ENCODE assay signal across 8 cellular contexts in genomic region chr10:21494221-21495001, GRCh38. TPM values are rescaled to one million over a fixed set of nuclear protein-coding genes. Genes with fewer than 3 reads are reported as not detected.
DNase-seq lines count a peak whose midpoint lies in the region; ATAC-seq and TF ChIP-seq lines count a peak whose summit lies in the region.

No MANE protein-coding gene starts in this region.

- peak; percentile 50 for DNase-seq in stimulated activated CD4-positive, alpha-beta T cell treated with anti-CD3 and anti-CD28 coated beads, Interleukin-15, amount 100 ng/mL, for 24 hours
- DNase-seq in stimulated activated CD4-positive, alpha-beta T cell treated with anti-CD3 and anti-CD28 coated beads, Interleukin-1b, Interleukin-23, amount 100 ng/mL, for 48 hours: no peak
- DNase-seq in activated CD4-positive, alpha-beta memory T cell treated with anti-CD3 and anti-CD28 coated beads for 36 hours: peak; percentile 25
- DNase-seq in fibroblast of villous mesenchyme (ENCODE audit: low read depth) (peak; percentile 33), RKO (ENCODE audit: low spot score) (no peak), NCI-H1417 (lab: John Stamatoyannopoulos, UW) (no peak)

- H3K4me1 Mint-ChIP-seq in activated CD4-positive, alpha-beta memory T cell treated with anti-CD3 and anti-CD28 coated beads for 36 hours (ENCODE audit: low read depth): peaks cover 12% of the 10 kb centered on the region

- H3K27me3 ChIP-seq in neutrophil: peaks cover 72% of the 10 kb centered on the region

- no peaks in the 10 kb centered on the region for H3K9me3 Mint-ChIP-seq in activated CD4-positive, alpha-beta memory T cell treated with anti-CD3 and anti-CD28 coated beads for 36 hours

- peak overlapping the region; percentile 71 for H3K4me3 Mint-ChIP-seq in activated CD4-positive, alpha-beta memory T cell treated with anti-CD3 and anti-CD28 coated beads for 36 hours

- peaks cover 38 to 41% of the 10 kb centered on the region in 2 experiments for H3K4me1 ChIP-seq in neutrophil (ENCODE audit: control insufficient read depth in 1 of 2, insufficient read depth in 1 of 2, low read depth in 1 of 2, low read length in 1 of 2)

- H3K36me3 ChIP-seq in neutrophil: no peaks in the 10 kb centered on the region

- H3K27me3 Mint-ChIP-seq in activated CD4-positive, alpha-beta memory T cell treated with anti-CD3 and anti-CD28 coated beads for 36 hours: peaks cover 46% of the 10 kb centered on the region

- no peaks in the 10 kb centered on the region for H3K36me3 Mint-ChIP-seq in activated CD4-positive, alpha-beta memory T cell treated with anti-CD3 and anti-CD28 coated beads for 36 hours

- TF ChIP-seq CTCF in fibroblast of villous mesenchyme (IDR thresholded peaks at IDR 0.05; ENCODE audit: insufficient read depth, low read depth, low read length) (no peak), neutrophil (IDR thresholded peaks at IDR 0.05) (no peak)

- H3K27ac Mint-ChIP-seq in activated CD4-positive, alpha-beta memory T cell treated with anti-CD3 and anti-CD28 coated beads for 36 hours: no peak overlapping the region

- intact Hi-C loops in activated CD4-positive, alpha-beta memory T cell treated with anti-CD3 and anti-CD28 coated beads for 36 hours (cut with micrococcal nuclease): loop anchor here (1.0 to 10.0 kb wide), 8 partner anchors 24 to 1570 kb away; partner anchors contain the start of gene MLLT10

- peak overlapping the region; percentile 76 for H3K4me3 ChIP-seq in fibroblast of villous mesenchyme (ENCODE audit: low read depth, low read length)
- peak overlapping the region; percentile 62 to 80 for H3K4me3 ChIP-seq in neutrophil (ENCODE audit: low read depth in 1 of 2, low read length in 1 of 2)

- CTCF ChIA-PET in activated CD4-positive, alpha-beta memory T cell treated with anti-CD3 and anti-CD28 coated beads for 36 hours (lab: Charles Lee): interaction anchor here (0.8 to 3.7 kb wide), 3 partner anchors 215 to 509 kb away, joined by 3 to 43 read pairs (median 3); partner anchors contain the start of gene DNAJC1

- ATAC-seq in GM19452 (IDR thresholded peaks at IDR 0.05; ENCODE audit: unreplicated experiment): no peak

- POLR2A ChIA-PET in activated CD4-positive, alpha-beta memory T cell treated with anti-CD3 and anti-CD28 coated beads for 36 hours (lab: Charles Lee): no interaction called here

- no peak overlapping the region for H3K27ac ChIP-seq in neutrophil

- H3K9me3 ChIP-seq in neutrophil: no peaks in the 10 kb centered on the region

RNA-seq across cellular contexts. Expression of gene SKIDA1, which starts 31.1 kb away (rescaled TPM):
- under 1 TPM; 0.07 to 0.21 TPM for total RNA-seq in activated CD4-positive, alpha-beta memory T cell treated with anti-CD3 and anti-CD28 coated beads for 36 hours
- 0.32 and 0.43 TPM in 2 replicates for total RNA-seq in fibroblast of villous mesenchyme

RNA-seq across cellular contexts. Expression of gene MLLT10, which starts 39.6 kb away (rescaled TPM):
- 10 to 100 TPM; 32.8 to 35.4 TPM for total RNA-seq in activated CD4-positive, alpha-beta memory T cell treated with anti-CD3 and anti-CD28 coated beads for 36 hours
- 46.4 and 50.5 TPM in 2 replicates for total RNA-seq in fibroblast of villous mesenchyme

Comparison
In these comparisons a context has a peak if more than half of its experiments do, and no peak if none do; other contexts are left out.
1. DNase-seq: peak in stimulated activated CD4-positive, alpha-beta T cell treated with anti-CD3 and anti-CD28 coated beads, Interleukin-15, amount 100 ng/mL, for 24 hours (single experiment), activated CD4-positive, alpha-beta memory T cell treated with anti-CD3 and anti-CD28 coated beads for 36 hours (single experiment) and fibroblast of villous mesenchyme (single experiment); none in stimulated activated CD4-positive, alpha-beta T cell treated with anti-CD3 and anti-CD28 coated beads, Interleukin-1b, Interleukin-23, amount 100 ng/mL, for 48 hours (single experiment), RKO (single experiment) and NCI-H1417 (0 of 3).